In genomic region chr5:142182840-142183239, GRCh38 we compare ENCODE assay signal across 19 cellular contexts.
DNase-seq lines count a peak whose midpoint lies in the region; ATAC-seq and TF ChIP-seq lines count a peak whose summit lies in the region.
"Had no signal": no experiment of that assay in that cellular context is flagged by ENCODE, and none has a peak within 500 bp of the region (broad histone marks: within the 10 kb centered on the region; RNA-seq: fewer than 3 reads in every experiment).

No MANE protein-coding gene starts in this region.

- TF ChIP-seq RAD21 in SK-N-SH (IDR thresholded peaks at IDR 0.05; ENCODE audit: low read length) = peak; percentile 38; the same call in 1 of the 2 replicates

- no peak for TF ChIP-seq POLR2A in spleen (IDR thresholded peaks at IDR 0.05)

- no peak overlapping the region for H3K4me2 ChIP-seq in SK-N-SH

- no peaks in the 10 kb centered on the region for H4K20me1 ChIP-seq in SK-N-SH (ENCODE audit: insufficient read depth)

- no peak for TF ChIP-seq CTCF in BE2C (IDR thresholded peaks at IDR 0.05; ENCODE audit: low read depth, low read length)
- no peak for TF ChIP-seq CTCF in SK-N-SH (IDR thresholded peaks at IDR 0.05)
- no peak for TF ChIP-seq CTCF in spleen (IDR thresholded peaks at IDR 0.05 in 8 of 11, conservative IDR thresholded peaks at IDR 0.05 in 3 of 11)

- CTCF ChIA-PET in SK-N-SH (lab: Yijun Ruan, JAX) = interaction anchor here (0.7 to 4.9 kb wide), 8 partner anchors 16 to 516 kb away, joined by 3 to 34 read pairs (median 5); partner anchors contain the start of gene SPRY4

- no peaks in the 10 kb centered on the region for H3K9me2 ChIP-seq in SK-N-SH

- H3K79me2 ChIP-seq in SK-N-SH (ENCODE audit: insufficient read depth) = no peaks in the 10 kb centered on the region

- H3K4me3 ChIP-seq in BE2C (ENCODE audit: low read depth, low read length) (0 out of 2 replicates have a peak overlapping the region, but pooled peaks have one; percentile 10), SK-N-SH (ENCODE audit: low read depth in 2 of 2, low read length in 1 of 2) (no peak overlapping the region), spleen (no peak overlapping the region)
- H3K4me3 ChIP-seq: GM12878 had no signal

- H3K27ac ChIP-seq in SK-N-SH (ENCODE audit: low read depth in 2 of 2, low read length in 1 of 2) (peak overlapping the region in 1 of 2 experiments; percentile 98; a peak in 2 of 4 replicates), spleen (no peak overlapping the region)

- WGBS in SK-N-SH (ENCODE audit: low lambda C conversion rate) = 28% methylated on average over 5 of the region's 5 CpGs
- WGBS in spleen, 5 donors = 86 to 98% (median 94%) methylated on average over 5 of the region's 5 CpGs

- H3K27me3 ChIP-seq in BE2C = no peaks in the 10 kb centered on the region
- H3K27me3 ChIP-seq in SK-N-SH (ENCODE audit: insufficient read depth) = no peaks in the 10 kb centered on the region
- peaks cover 0 to 11% (median 0%) of the 10 kb centered on the region in 7 donors for H3K27me3 ChIP-seq in spleen (replicated peaks in 1 of 7)

- intact Hi-C loops in spleen (cut with DNase I; ENCODE audit: low total_unique reads) = no loop called here

- H3K36me3 ChIP-seq in BE2C = no peaks in the 10 kb centered on the region
- no peaks in the 10 kb centered on the region for H3K36me3 ChIP-seq in SK-N-SH (replicated peaks in 1 of 2; ENCODE audit: control insufficient read depth in 1 of 2, insufficient read depth in 2 of 2, low read length in 1 of 2)
- H3K36me3 ChIP-seq in spleen = no peaks in the 10 kb centered on the region

- no peak overlapping the region for H2AFZ ChIP-seq in SK-N-SH (ENCODE audit: low read depth)

- H3K9me3 ChIP-seq in BE2C = no peaks in the 10 kb centered on the region
- no peaks in the 10 kb centered on the region for H3K9me3 ChIP-seq in SK-N-SH
- no peaks in the 10 kb centered on the region for H3K9me3 ChIP-seq in spleen

- no peaks in the 10 kb centered on the region for H3F3A ChIP-seq in SK-N-SH (replicated peaks; ENCODE audit: insufficient read depth)

- DNase-seq in BE2C (peak; percentile 84), SK-N-SH (peak; percentile 80), left kidney (ENCODE audit: low read depth, low spot score) (peak; percentile 47), spleen (peak; percentile 10), middle frontal gyrus (ENCODE audit: extremely low spot score, low spot score) (no peak)
- DNase-seq: C1 segment of cervical spinal cord; CD4-positive, CD25-positive, alpha-beta regulatory T cell; CD8-positive, alpha-beta memory T cell; COR-L47; DMS 273 treated with DMSO at 0.1 percent for 48 hours; DMS53; DND-41; EL; GOT3; H7; HFFc6 had no signal

- ATAC-seq in HG03521 (IDR thresholded peaks at IDR 0.05; ENCODE audit: unreplicated experiment) = no peak
- ATAC-seq: GM12878, HCT116 had no signal

- TF ChIP-seq EP300 in SK-N-SH (IDR thresholded peaks at IDR 0.05; ENCODE audit: borderline replicate concordance in 1 of 2, low read depth in 1 of 2, low read length in 1 of 2) = peak in 1 of 2 experiments; percentile 98; a peak in 2 of 4 replicates

- H3K4me1 ChIP-seq in BE2C (peaks cover 73% of the 10 kb centered on the region), SK-N-SH (ENCODE audit: control insufficient read depth in 1 of 2, insufficient read depth in 2 of 2, low read depth in 1 of 2, low read length in 1 of 2) (peaks cover 0 to 78% of the 10 kb centered on the region in 2 experiments; a peak in 2 of 4 replicates), spleen (no peaks in the 10 kb centered on the region)

- POLR2A ChIA-PET in SK-N-SH (lab: Yijun Ruan, JAX) = interaction anchor here (0.8 to 1.7 kb wide), 4 partner anchors 140 to 226 kb away, joined by 3 to 7 read pairs (median 3); partner anchors contain the start of gene SPRY4

- no peak overlapping the region for H3K9ac ChIP-seq in SK-N-SH

TF ChIP-seq in SK-N-SH, 30 proteins besides CTCF, POLR2A, EP300 and RAD21:
- TF ChIP-seq SMC3 (IDR thresholded peaks at IDR 0.05; ENCODE audit: low read depth, low read length) (0 out of 2 replicates have a peak, but pooled peaks have one; percentile 10), ELF1 (IDR thresholded peaks at IDR 0.05) (no peak), IRF3 (IDR thresholded peaks at IDR 0.05; ENCODE audit: low read depth, low read length) (no peak), USF2 (IDR thresholded peaks at IDR 0.05; ENCODE audit: borderline replicate concordance, low read depth, low read length) (no peak), MEF2A (IDR thresholded peaks at IDR 0.05; ENCODE audit: borderline replicate concordance, low read depth) (no peak), GATA2 (CRISPR knock-in tag; IDR thresholded peaks at IDR 0.05) (peak; percentile 97), RXRA (IDR thresholded peaks at IDR 0.05; ENCODE audit: borderline replicate concordance, low read depth) (no peak), MAX (IDR thresholded peaks at IDR 0.05; ENCODE audit: low read depth) (no peak), CHD2 (IDR thresholded peaks at IDR 0.05; ENCODE audit: low read length, partially characterized antibody) (peak; percentile 88), FOXJ3 (CRISPR knock-in tag; IDR thresholded peaks at IDR 0.05) (peak; percentile 87), RCOR1 (IDR thresholded peaks at IDR 0.05; ENCODE audit: low read length) (peak; percentile 92), FOSL2 (IDR thresholded peaks at IDR 0.05; ENCODE audit: borderline replicate concordance, low read depth) (no peak), RFX5 (IDR thresholded peaks at IDR 0.05; ENCODE audit: low read length) (no peak), MXI1 (IDR thresholded peaks at IDR 0.05; ENCODE audit: low read depth, low read length) (peak; percentile 95), NFIC (IDR thresholded peaks at IDR 0.05; ENCODE audit: borderline replicate concordance) (no peak), YY1 (IDR thresholded peaks at IDR 0.05; ENCODE audit: low read depth) (no peak), TCF12 (IDR thresholded peaks at IDR 0.05) (peak; percentile 53; the same call in 1 of the 2 replicates)
